Comparison of ENCODE assay signal across 20 cellular contexts in the genomic region with DNA sequence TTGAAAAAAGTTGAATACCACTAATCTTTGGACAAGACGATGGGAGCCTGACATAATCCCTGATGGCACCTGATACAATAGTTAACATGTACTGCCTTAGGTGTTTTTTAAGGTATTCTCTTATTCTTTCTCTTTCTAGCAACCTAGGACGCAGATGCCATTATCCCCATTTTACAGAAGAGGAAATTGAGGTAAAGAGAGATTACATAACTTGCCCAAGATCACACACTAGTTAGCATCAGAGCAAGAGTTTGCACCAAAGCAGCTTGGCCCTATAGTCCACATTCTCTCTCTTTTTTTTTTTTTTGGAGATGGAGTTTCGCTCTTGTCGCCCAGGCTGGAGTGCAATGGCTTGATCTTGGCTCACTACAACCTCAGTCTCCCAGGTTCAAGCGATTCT. TPM values are rescaled to one million over a fixed set of nuclear protein-coding genes. Genes with fewer than 3 reads are reported as not detected.
DNase-seq lines count a peak whose midpoint lies in the region; ATAC-seq, FAIRE-seq and TF ChIP-seq lines count a peak whose summit lies in the region.
"Had no signal": no experiment of that assay in that cellular context is flagged by ENCODE, and none has a peak within 500 bp of the region (broad histone marks: within the 10 kb centered on the region; RNA-seq: fewer than 3 reads in every experiment).

No MANE protein-coding gene starts in this region.

- H3K14ac ChIP-seq in H9 (ENCODE audit: insufficient read depth, low read length) = no peak overlapping the region

- no peak for TF ChIP-seq CTCF in H9 (conservative IDR thresholded peaks at IDR 0.05)
- TF ChIP-seq CTCF in astrocyte (IDR thresholded peaks at IDR 0.05; ENCODE audit: insufficient read depth, low read depth, low read length) = no peak
- TF ChIP-seq CTCF in nephron (IDR thresholded peaks at IDR 0.05; ENCODE audit: unreplicated experiment in 3 of 3) = no peak
- no peak for TF ChIP-seq CTCF in osteocyte (IDR thresholded peaks at IDR 0.05)
- no peak for TF ChIP-seq CTCF in colonic mucosa (IDR thresholded peaks at IDR 0.05)

- H3K27ac Mint-ChIP-seq in H9 (no peak overlapping the region), astrocyte (ENCODE audit: unreplicated experiment) (no peak overlapping the region), nephron (peak overlapping the region in 1 of 3 experiments; percentile 69), osteocyte (ENCODE audit: unreplicated experiment) (peak overlapping the region; percentile 93)
- H3K27ac Mint-ChIP-seq: CD4-positive, alpha-beta memory T cell had no signal

- ATAC-seq in GM19467 (IDR thresholded peaks at IDR 0.05; ENCODE audit: unreplicated experiment) = no peak
- ATAC-seq: HCT116 had no signal

- H3K79me2 ChIP-seq in H9 (ENCODE audit: insufficient read depth, low read length) = no peaks in the 10 kb centered on the region
- no peaks in the 10 kb centered on the region for H3K79me2 ChIP-seq in astrocyte (ENCODE audit: insufficient read depth, low read length)

- no peak overlapping the region for H3K4ac ChIP-seq in H9 (ENCODE audit: low read depth, low read length)

- no peak overlapping the region for H2BK20ac ChIP-seq in H9 (ENCODE audit: low read depth, low read length, poor library complexity, severe bottlenecking)

- H4K91ac ChIP-seq in H9 (ENCODE audit: insufficient read length, low read depth, low read length) = no peak overlapping the region

- no peak overlapping the region for H3K56ac ChIP-seq in H9 (ENCODE audit: insufficient read length, low read depth, low read length)

- FAIRE-seq in astrocyte (lab: Jason Lieb, UNC) = no peak
- FAIRE-seq: G401.6, GM12892, GM19239, H1 had no signal

- no peak overlapping the region for H3K23ac ChIP-seq in H9 (ENCODE audit: insufficient read length, low read depth, low read length)

- no peaks in the 10 kb centered on the region for H4K20me1 ChIP-seq in H9 (ENCODE audit: control insufficient read depth, insufficient read depth, insufficient read length)
- H4K20me1 ChIP-seq in astrocyte (ENCODE audit: insufficient read depth, low read length) = no peaks in the 10 kb centered on the region

- H2BK120ac ChIP-seq in H9 (ENCODE audit: low read depth, low read length, poor library complexity, severe bottlenecking) = peak overlapping the region; percentile 55

- intact Hi-C loops in colonic mucosa (cut with DNase I) = loop anchor here (10.0 kb wide), 1 partner anchor 440 kb away; no protein-coding TSS in a partner anchor

- H3K9me3 ChIP-seq in H9 (ENCODE audit: control insufficient read depth, low read depth, low read length) (no peaks in the 10 kb centered on the region), astrocyte (ENCODE audit: insufficient read depth, low read depth, low read length) (no peaks in the 10 kb centered on the region), colonic mucosa (no peaks in the 10 kb centered on the region)

- no peak overlapping the region for H2BK5ac ChIP-seq in H9 (ENCODE audit: insufficient read length, low read length)

- no peak for DNase-seq in H9
- no peak for DNase-seq in astrocyte (ENCODE audit: low read depth)
- no peak for DNase-seq in osteocyte (ENCODE audit: extremely low spot score, unreplicated experiment)
- no peak for DNase-seq in globus pallidus (ENCODE audit: low spot score)
- DNase-seq in colonic mucosa = no peak
- DNase-seq: C1 segment of cervical spinal cord; Calu3; CD4-positive, alpha-beta memory T cell; COR-L47; DMS153; DND-41; GM23248; H7 had no signal

- no peak overlapping the region for H3K4me3 ChIP-seq in astrocyte (ENCODE audit: insufficient read depth, low read depth, low read length)
- no peak overlapping the region for H3K4me3 ChIP-seq in colonic mucosa
- H3K4me3 ChIP-seq: GM23248 had no signal

- no peak overlapping the region for H4K8ac ChIP-seq in H9 (replicated peaks; ENCODE audit: insufficient read length, low read depth, low read length)

- no peak overlapping the region for H3K4me2 ChIP-seq in H9 (ENCODE audit: insufficient read depth, insufficient read length, low read length)
- no peak overlapping the region for H3K4me2 ChIP-seq in astrocyte (ENCODE audit: low read length)

- H3K4me1 ChIP-seq in H9 (ENCODE audit: insufficient read depth, low read length) = no peaks in the 10 kb centered on the region
- H3K4me1 ChIP-seq in astrocyte (ENCODE audit: insufficient read depth, low read length) = peaks cover 10% of the 10 kb centered on the region
- no peaks in the 10 kb centered on the region for H3K4me1 ChIP-seq in colonic mucosa

- no peak overlapping the region for H3K18ac ChIP-seq in H9 (ENCODE audit: insufficient read length, low read depth, low read length)

- no peaks in the 10 kb centered on the region for H3K79me1 ChIP-seq in H9 (ENCODE audit: insufficient read depth, low read depth, low read length, poor library complexity, severe bottlenecking)

- H3K4me1 Mint-ChIP-seq in H9 (peaks cover 8 to 12% of the 10 kb centered on the region in 2 experiments; a peak in 3 of 4 replicates), astrocyte (ENCODE audit: low read depth, unreplicated experiment) (no peaks in the 10 kb centered on the region), nephron (peaks cover 20% of the 10 kb centered on the region), osteocyte (ENCODE audit: unreplicated experiment) (peaks cover 14% of the 10 kb centered on the region)

- H2AFZ ChIP-seq in H9 (ENCODE audit: low read length) (no peak overlapping the region), astrocyte (ENCODE audit: low read depth, low read length) (no peak overlapping the region)

- H3K9ac ChIP-seq in H9 (ENCODE audit: extremely low read depth, insufficient read length, low read length) = no peak overlapping the region
- no peak overlapping the region for H3K9ac ChIP-seq in astrocyte (ENCODE audit: low read length)
- H3K9ac ChIP-seq in colonic mucosa (ENCODE audit: low read depth in 2 of 2, low read length in 2 of 2) = no peak overlapping the region

- H3K36me3 ChIP-seq in astrocyte (ENCODE audit: insufficient read depth, low read length) = no peaks in the 10 kb centered on the region
- no peaks in the 10 kb centered on the region for H3K36me3 ChIP-seq in colonic mucosa

- H3K4me3 Mint-ChIP-seq in H9 = no peak overlapping the region
- peak overlapping the region; percentile 14 for H3K4me3 Mint-ChIP-seq in astrocyte (ENCODE audit: unreplicated experiment)
- H3K4me3 Mint-ChIP-seq in nephron = peak overlapping the region in 2 of 3 experiments; percentile 1
- no peak overlapping the region for H3K4me3 Mint-ChIP-seq in osteocyte (ENCODE audit: unreplicated experiment)

- H3K36me3 Mint-ChIP-seq in H9 (ENCODE audit: insufficient read depth in 1 of 3, low read depth in 3 of 3) (no peaks in the 10 kb centered on the region), astrocyte (ENCODE audit: low read depth, unreplicated experiment) (no peaks in the 10 kb centered on the region), nephron (ENCODE audit: low read depth) (no peaks in the 10 kb centered on the region), osteocyte (ENCODE audit: unreplicated experiment) (no peaks in the 10 kb centered on the region)
- H3K36me3 Mint-ChIP-seq: CD4-positive, alpha-beta memory T cell had no signal

- H2BK12ac ChIP-seq in H9 (ENCODE audit: insufficient read length, low read depth, low read length) = no peak overlapping the region

- no peak overlapping the region for H4K5ac ChIP-seq in H9 (ENCODE audit: insufficient read length, low read depth, low read length)

- peaks cover 6% of the 10 kb centered on the region for H3K23me2 ChIP-seq in H9 (ENCODE audit: insufficient read length, low read depth, low read length, poor library complexity, severe bottlenecking)

- H3K27me3 ChIP-seq in H9 (ENCODE audit: insufficient read depth, low read length) (no peaks in the 10 kb centered on the region), astrocyte (ENCODE audit: insufficient read depth, low read length) (no peaks in the 10 kb centered on the region), colonic mucosa (no peaks in the 10 kb centered on the region)

- H3K27ac ChIP-seq in H9 (ENCODE audit: insufficient read length, low read depth, low read length) (no peak overlapping the region), astrocyte (ENCODE audit: low read depth, low read length) (no peak overlapping the region), colonic mucosa (no peak overlapping the region)

- no peak overlapping the region for H3T11ph ChIP-seq in H9 (ENCODE audit: low read length)

- WGBS in H9 (ENCODE audit: extremely low coverage, insufficient read length, low lambda C conversion rate) = no CpG with 5 or more reads among the region's 5 CpGs

- H3K27me3 Mint-ChIP-seq in H9 (ENCODE audit: low read depth) (peaks cover 6% of the 10 kb centered on the region), astrocyte (ENCODE audit: low read depth, unreplicated experiment) (peaks cover 6% of the 10 kb centered on the region), nephron (ENCODE audit: low read depth) (no peaks in the 10 kb centered on the region), osteocyte (ENCODE audit: unreplicated experiment) (no peaks in the 10 kb centered on the region)

- H2AK5ac ChIP-seq in H9 (ENCODE audit: insufficient read length, low read length) = no peak overlapping the region

- no peak overlapping the region for H2BK15ac ChIP-seq in H9 (ENCODE audit: low read depth, low read length)

- H3K9me3 Mint-ChIP-seq in H9 (no peaks in the 10 kb centered on the region), astrocyte (ENCODE audit: unreplicated experiment) (no peaks in the 10 kb centered on the region), nephron (peaks cover 2% of the 10 kb centered on the region), osteocyte (ENCODE audit: unreplicated experiment) (no peaks in the 10 kb centered on the region)
- H3K9me3 Mint-ChIP-seq: CD4-positive, alpha-beta memory T cell had no signal

RNA-seq across cellular contexts. Expression of a gene that starts 35.7 kb away (rescaled TPM):
- 82.3 and 84.7 TPM in 2 replicates for total RNA-seq in H9 (2021)
- total RNA-seq in astrocyte = 169 and 177 TPM in 2 replicates
- 151 and 153 TPM in 2 replicates for total RNA-seq in osteocyte
- 10 to 100 TPM; 44.4 to 60.2 TPM for total RNA-seq in colonic mucosa

Comparison
In these comparisons a context has a peak if more than half of its experiments do, and no peak if none do; other contexts are left out.
1. H3K4me3 Mint-ChIP-seq: peak in astrocyte (single experiment) and nephron (2 of 3); none in H9 (0 of 2) and osteocyte (single experiment).